16 cellular contexts compared by ENCODE assay signal in the genomic region with DNA sequence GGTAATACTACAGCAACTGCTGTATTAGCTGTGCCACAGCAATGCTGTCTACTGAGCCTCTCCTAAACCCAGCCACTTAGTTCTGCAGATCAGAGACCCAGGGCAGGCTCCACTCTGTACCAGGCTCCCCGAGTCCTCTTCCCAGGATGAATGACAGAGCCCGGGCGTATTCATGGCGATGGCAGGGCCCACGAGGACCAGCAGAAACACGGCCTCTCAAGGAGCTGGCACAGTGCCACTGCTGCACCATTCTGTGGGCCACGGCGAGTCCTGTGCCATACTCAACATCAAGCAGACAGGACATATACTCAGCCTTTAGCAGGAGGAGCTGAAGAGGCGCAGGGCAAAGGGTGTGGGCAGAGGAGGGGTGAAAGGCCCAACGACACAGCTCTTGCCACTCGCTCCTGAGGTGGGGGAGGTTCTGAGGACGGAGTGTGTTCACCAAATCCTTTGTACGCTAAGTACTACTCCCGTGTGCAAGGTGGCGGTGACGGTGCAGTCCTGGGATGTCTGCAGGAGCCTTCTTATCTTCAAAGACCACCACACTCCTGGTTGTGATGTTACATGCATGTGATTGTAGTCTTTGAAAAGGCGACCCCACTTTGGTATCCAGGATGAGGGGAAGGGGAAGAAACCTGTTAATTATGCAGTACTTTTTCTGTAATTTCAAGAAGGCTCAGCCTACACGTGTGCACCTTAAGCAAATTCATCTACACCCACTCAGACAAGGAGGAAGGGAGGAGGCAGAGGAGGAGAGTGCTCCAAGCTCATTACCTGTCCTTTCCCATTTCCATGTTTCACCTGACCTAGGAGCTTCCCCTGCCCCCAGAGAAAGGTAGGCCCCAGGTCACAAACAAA.
DNase-seq lines count a peak whose midpoint lies in the region; ATAC-seq and TF ChIP-seq lines count a peak whose summit lies in the region.
"Had no signal": no experiment of that assay in that cellular context is flagged by ENCODE, and none has a peak within 500 bp of the region (broad histone marks: within the 10 kb centered on the region; RNA-seq: fewer than 3 reads in every experiment).

No MANE protein-coding gene starts in this region.

- no peaks in the 10 kb centered on the region for H3K27me3 ChIP-seq in layer of hippocampus (ENCODE audit: control insufficient read depth, insufficient read depth, low read length)

- H3K27ac Mint-ChIP-seq in brain: peak overlapping the region in 3 of 5 experiments; percentile 53 to 61 (median 61)
- H3K27ac Mint-ChIP-seq: CD4-positive, alpha-beta memory T cell had no signal

- TF ChIP-seq CTCF in brain (conservative IDR thresholded peaks at IDR 0.05): no peak

- peaks cover 6% of the 10 kb centered on the region for H3K4me1 Mint-ChIP-seq in brain

- H3K36me3 Mint-ChIP-seq in brain: peaks cover 21% of the 10 kb centered on the region
- H3K36me3 Mint-ChIP-seq: CD4-positive, alpha-beta memory T cell had no signal

- intact Hi-C loops in Right ventricle myocardium inferior (cut with DNase I) (no loop called here), Right ventricle myocardium superior (cut with DNase I) (no loop called here)

- H3K27ac ChIP-seq in layer of hippocampus (ENCODE audit: low read depth, low read length) (peak overlapping the region; percentile 69), temporal lobe (ENCODE audit: low read depth, low read length) (peak overlapping the region; percentile 75)
- H3K27ac ChIP-seq: C4-2B, GM23248 had no signal

- peaks cover 4% of the 10 kb centered on the region for H3K27me3 Mint-ChIP-seq in brain
- H3K27me3 Mint-ChIP-seq: CD4-positive, alpha-beta memory T cell had no signal

- H3K9me3 Mint-ChIP-seq in brain: peaks cover 0 to 5% (median 0%) of the 10 kb centered on the region in 5 experiments
- H3K9me3 Mint-ChIP-seq: CD4-positive, alpha-beta memory T cell had no signal

- DNase-seq in Right ventricle myocardium inferior (ENCODE audit: missing footprints) (peak; percentile 65), Right ventricle myocardium superior (no peak), kidney glomerular epithelial cell (lab: John Stamatoyannopoulos, UW) (no peak), NCI-H2171 treated with DMSO at 0.1 percent for 48 hours (lab: John Stamatoyannopoulos, UW) (no peak)
- DNase-seq: ACHN; CD4-positive, alpha-beta memory T cell; DND-41; GDM1; GM23248; IMR-90 had no signal

- ATAC-seq in Right ventricle myocardium inferior (no peak), Right ventricle myocardium superior (ENCODE audit: poor library complexity) (no peak), GM19324 (IDR thresholded peaks at IDR 0.05; ENCODE audit: low FRiP score, unreplicated experiment) (no peak)
- ATAC-seq: HCT116 had no signal

- H3K4me3 Mint-ChIP-seq in brain: no peak overlapping the region
- H3K4me3 Mint-ChIP-seq: CD4-positive, alpha-beta memory T cell had no signal
